ENCODE assay signal across 27 cellular contexts in the genomic region with DNA sequence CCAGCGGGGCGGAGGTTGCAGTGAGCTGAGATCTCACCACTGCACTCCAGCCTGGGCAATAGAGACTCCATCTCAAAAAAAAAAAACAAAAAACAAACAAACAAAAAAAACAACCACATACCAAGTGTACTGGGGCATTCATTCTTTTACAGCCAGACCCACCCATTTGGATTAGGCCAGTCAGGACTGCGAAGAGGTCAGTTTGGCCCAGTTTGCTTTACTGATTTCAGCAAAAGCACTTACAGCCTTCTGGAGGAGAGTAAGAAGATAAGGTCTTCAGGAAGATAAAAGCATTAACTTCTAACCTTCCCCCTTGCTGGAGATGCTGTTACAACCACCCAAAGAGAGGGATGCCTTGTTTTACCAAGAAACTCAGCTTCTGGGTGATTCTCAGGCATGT.
DNase-seq lines count a peak whose midpoint lies in the region; ATAC-seq and TF ChIP-seq lines count a peak whose summit lies in the region.
"Had no signal": no experiment of that assay in that cellular context is flagged by ENCODE, and none has a peak within 500 bp of the region (broad histone marks: within the 10 kb centered on the region; RNA-seq: fewer than 3 reads in every experiment).

No MANE protein-coding gene starts in this region.

- DNase-seq in heart left ventricle (no peak), Right ventricle myocardium superior (no peak), esophagus muscularis mucosa (ENCODE audit: extremely low spot score) (no peak), vagina (ENCODE audit: extremely low spot score in 2 of 2) (no peak)
- DNase-seq in activated CD4-positive, alpha-beta T cell treated with anti-CD3 and anti-CD28 coated beads for 4 hours = no peak
- DNase-seq in activated CD8-positive, alpha-beta memory T cell treated with anti-CD3 and anti-CD28 coated beads, Interleukin-2, amount 50 U/mL, for 48 hours = no peak
- DNase-seq: activated CD4-positive, alpha-beta T cell treated with anti-CD3 and anti-CD28 coated beads for 48 hours; activated effector memory CD4-positive, alpha-beta T cell treated with Interleukin-2 at 50 U/mL for 16 hours; activated T-cell treated with anti-CD3 and anti-CD28 coated beads for 4 hours; anterior cingulate cortex; CD4-positive, CD25-positive, alpha-beta regulatory T cell; colonic mucosa; DMS79 treated with DMSO at 0.1 percent for 48 hours; effector memory CD8-positive, alpha-beta T cell; erythroblast; GDM1; lower lobe of right lung; NCI-H1436 treated with DMSO at 0.1 percent for 48 hours; NCI-H774; retina; stimulated activated CD8-positive, alpha-beta memory T cell treated with anti-CD3 and anti-CD28 coated beads, Interleukin-4, amount 100 ng/mL, for 48 hours; WERI-Rb-1 had no signal

- H3K4me3 ChIP-seq in heart left ventricle (no peak overlapping the region), esophagus muscularis mucosa (no peak overlapping the region), skeletal muscle tissue (ENCODE audit: low read length in 3 of 3) (no peak overlapping the region), vagina (no peak overlapping the region)
- H3K4me3 ChIP-seq: colonic mucosa, lower lobe of right lung, SJSA1 had no signal

- no peak for TF ChIP-seq EP300 in esophagus muscularis mucosa (IDR thresholded peaks at IDR 0.05)

- intact Hi-C loops in heart left ventricle (cut with DNase I) (no loop called here), Right ventricle myocardium superior (cut with DNase I) (no loop called here), esophagus muscularis mucosa (cut with DNase I) (loop anchor here (5.0 kb wide), 1 partner anchor 35 kb away; no protein-coding TSS in a partner anchor), vagina (cut with DNase I) (no loop called here)

- H3K4me1 ChIP-seq in heart left ventricle = peaks cover 0 to 27% (median 16%) of the 10 kb centered on the region in 12 donors
- peaks cover 0 to 21% (median 16%) of the 10 kb centered on the region in 4 donors for H3K4me1 ChIP-seq in esophagus muscularis mucosa
- peaks cover 0 to 5% (median 3%) of the 10 kb centered on the region in 3 donors for H3K4me1 ChIP-seq in skeletal muscle tissue (ENCODE audit: control insufficient read depth in 3 of 3, insufficient read depth in 3 of 3, low read length in 3 of 3)
- H3K4me1 ChIP-seq in vagina = peaks cover 26% of the 10 kb centered on the region
- H3K4me1 ChIP-seq: colonic mucosa, parathyroid adenoma had no signal

- peaks cover 0 to 10% (median 0%) of the 10 kb centered on the region in 12 donors for H3K9me3 ChIP-seq in heart left ventricle
- H3K9me3 ChIP-seq in esophagus muscularis mucosa = no peaks in the 10 kb centered on the region
- no peaks in the 10 kb centered on the region for H3K9me3 ChIP-seq in skeletal muscle tissue (ENCODE audit: control insufficient read depth in 3 of 3, low read length in 3 of 3)
- no peaks in the 10 kb centered on the region for H3K9me3 ChIP-seq in vagina
- H3K9me3 ChIP-seq: colonic mucosa, lower lobe of right lung had no signal

- H3K27me3 ChIP-seq in heart left ventricle (no peaks in the 10 kb centered on the region), esophagus muscularis mucosa (no peaks in the 10 kb centered on the region), skeletal muscle tissue (ENCODE audit: control insufficient read depth in 3 of 3, insufficient read depth in 3 of 3, low read length in 3 of 3) (no peaks in the 10 kb centered on the region), vagina (no peaks in the 10 kb centered on the region)
- H3K27me3 ChIP-seq: colonic mucosa, SJSA1 had no signal

- no peak for TF ChIP-seq CTCF in heart left ventricle (IDR thresholded peaks at IDR 0.05)
- TF ChIP-seq CTCF in esophagus muscularis mucosa (IDR thresholded peaks at IDR 0.05) = no peak
- TF ChIP-seq CTCF in vagina (IDR thresholded peaks at IDR 0.05) = no peak

- H3K36me3 ChIP-seq in heart left ventricle (peaks cover 0 to 23% (median 8%) of the 10 kb centered on the region in 9 donors), esophagus muscularis mucosa (peaks cover 0 to 15% (median 3%) of the 10 kb centered on the region in 4 donors), skeletal muscle tissue (ENCODE audit: control insufficient read depth in 3 of 3, insufficient read depth in 3 of 3, low read length in 3 of 3) (peaks cover 0 to 18% (median 7%) of the 10 kb centered on the region in 3 donors), vagina (peaks cover 0 to 3% of the 10 kb centered on the region in 2 donors)
- H3K36me3 ChIP-seq: colonic mucosa, SJSA1, WERI-Rb-1 had no signal

- 84 to 93% (median 92%) methylated on average over 3 of the region's 3 CpGs for WGBS in heart left ventricle, 4 donors
- 95% methylated on average over 3 of the region's 3 CpGs for WGBS in esophagus muscularis mucosa

- ATAC-seq in heart left ventricle (no peak), Right ventricle myocardium superior (ENCODE audit: poor library complexity) (no peak), HG02798 (IDR thresholded peaks at IDR 0.05; ENCODE audit: poor library complexity, unreplicated experiment) (no peak)
- ATAC-seq: activated naive CD4-positive, alpha-beta T cell treated with anti-CD3 and anti-CD28 coated beads, Interleukin-2, amount 50 U/mL, for 72 hours; effector memory CD8-positive, alpha-beta T cell had no signal

- TF ChIP-seq POLR2A in heart left ventricle (IDR thresholded peaks at IDR 0.05) = no peak
- no peak for TF ChIP-seq POLR2A in esophagus muscularis mucosa (IDR thresholded peaks at IDR 0.05; ENCODE audit: low read depth)
- no peak for TF ChIP-seq POLR2A in vagina (IDR thresholded peaks at IDR 0.05)

- H3K9ac ChIP-seq in skeletal muscle tissue (ENCODE audit: low read depth in 1 of 3, low read length in 3 of 3) = no peak overlapping the region
- H3K9ac ChIP-seq: parathyroid adenoma had no signal

- H3K27ac ChIP-seq in heart left ventricle (peak overlapping the region in 8 of 12 donors; percentile 5 to 89 (median 54)), esophagus muscularis mucosa (replicated peaks in 1 of 4) (peak overlapping the region; percentile 44 to 66 (median 60)), skeletal muscle tissue (ENCODE audit: low read depth, low read length) (peak overlapping the region; percentile 40), vagina (peak overlapping the region; percentile 69)
- H3K27ac ChIP-seq: parathyroid adenoma, SJSA1, WERI-Rb-1 had no signal
